ENCODE assay signal across 21 cellular contexts in the genomic region with DNA sequence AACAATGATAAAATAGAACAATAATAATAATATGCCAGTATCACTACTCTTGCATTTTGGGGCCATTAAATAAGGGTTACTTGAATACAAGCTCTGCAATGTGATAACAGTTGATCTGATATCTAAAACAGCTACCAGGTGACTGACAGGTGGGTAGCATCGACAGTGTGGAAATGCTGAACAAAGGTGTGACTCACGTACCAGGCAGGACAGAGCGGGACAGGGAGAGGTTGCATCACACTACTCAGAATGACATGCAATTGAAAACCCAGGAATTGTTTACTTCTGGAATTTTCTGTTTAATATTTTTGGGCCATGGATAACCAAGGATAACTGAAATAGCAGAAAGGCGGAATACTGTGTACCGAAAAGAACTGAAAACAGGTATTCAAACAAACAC. TPM values are rescaled to one million over a fixed set of nuclear protein-coding genes. Genes with fewer than 3 reads are reported as not detected.
A peak's percentile ranks its signal among the peaks of the same experiment; 100 is the strongest.
DNase-seq lines count a peak whose midpoint lies in the region; ATAC-seq, FAIRE-seq and TF ChIP-seq lines count a peak whose summit lies in the region.
"Had no signal": no experiment of that assay in that cellular context is flagged by ENCODE, and none has a peak within 500 bp of the region (broad histone marks: within the 10 kb centered on the region; RNA-seq: fewer than 3 reads in every experiment).

No MANE protein-coding gene starts in this region.

- H3K36me3 ChIP-seq in body of pancreas (replicated peaks in 1 of 2; ENCODE audit: insufficient read depth in 1 of 2, low read depth in 2 of 2) (no peaks in the 10 kb centered on the region), right lobe of liver (no peaks in the 10 kb centered on the region), colonic mucosa (no peaks in the 10 kb centered on the region), BE2C (no peaks in the 10 kb centered on the region)
- H3K36me3 ChIP-seq: MG63, Peyer's patch, SJSA1 had no signal

- H3K4me3 ChIP-seq in A549 (no peak overlapping the region), body of pancreas (no peak overlapping the region), right lobe of liver (no peak overlapping the region), colonic mucosa (no peak overlapping the region), BE2C (ENCODE audit: low read depth, low read length) (no peak overlapping the region)
- H3K4me3 ChIP-seq: MG63, Peyer's patch, SJSA1 had no signal

- intact Hi-C loops in body of pancreas (cut with DNase I) (no loop called here), right lobe of liver (cut with DNase I) (loop anchor here in 1 of 2 donors (5.0 kb wide), 1 partner anchor 93 kb away; no protein-coding TSS in a partner anchor), colonic mucosa (cut with DNase I) (no loop called here)

- CTCF ChIA-PET in A549 (lab: Yijun Ruan, JAX), result no interaction called here

- H3K27ac ChIP-seq in A549 (no peak overlapping the region; a peak in 1 of 6 replicates), body of pancreas (peak overlapping the region in 3 of 4 donors; percentile 0 to 54 (median 14)), right lobe of liver (no peak overlapping the region), colonic mucosa (no peak overlapping the region)
- H3K27ac ChIP-seq: Peyer's patch, SJSA1 had no signal

- 48% methylated on average over 5 of the region's 5 CpGs for WGBS in A549 (ENCODE audit: missing lambda C conversion rate)
- WGBS in body of pancreas, 2 donors, result 57 to 58% methylated on average over 5 of the region's 5 CpGs
- WGBS in right lobe of liver (ENCODE audit: insufficient coverage, low coverage, low lambda C conversion rate, missing lambda C conversion rate), result 35% methylated on average over 5 of the region's 5 CpGs

- ATAC-seq in A549, result no peak; a peak in 1 of 6 replicates
- ATAC-seq in body of pancreas, result peak; percentile 52
- ATAC-seq in right lobe of liver, result peak in 3 of 4 donors; percentile 42 to 91 (median 52)
- no peak for ATAC-seq in GM19463 (IDR thresholded peaks at IDR 0.05; ENCODE audit: unreplicated experiment)
- ATAC-seq: Right ventricle myocardium inferior had no signal

- TF ChIP-seq POLR2A in A549 (IDR thresholded peaks at IDR 0.05; ENCODE audit: low read length) (no peak), body of pancreas (IDR thresholded peaks at IDR 0.05) (no peak), right lobe of liver (IDR thresholded peaks at IDR 0.05) (no peak)

- TF ChIP-seq RAD21 in A549 (conservative IDR thresholded peaks at IDR 0.05 in 1 of 2, IDR thresholded peaks at IDR 0.05 in 1 of 2), result no peak

- TF ChIP-seq CTCF in A549 (IDR thresholded peaks at IDR 0.05), result no peak
- TF ChIP-seq CTCF in body of pancreas (IDR thresholded peaks at IDR 0.05), result no peak
- no peak for TF ChIP-seq CTCF in right lobe of liver (IDR thresholded peaks at IDR 0.05)
- no peak for TF ChIP-seq CTCF in colonic mucosa (IDR thresholded peaks at IDR 0.05)
- no peak for TF ChIP-seq CTCF in BE2C (IDR thresholded peaks at IDR 0.05; ENCODE audit: low read depth, low read length)

- H3K27me3 ChIP-seq in body of pancreas, result no peaks in the 10 kb centered on the region
- H3K27me3 ChIP-seq in right lobe of liver, result no peaks in the 10 kb centered on the region
- H3K27me3 ChIP-seq in colonic mucosa, result no peaks in the 10 kb centered on the region
- no peaks in the 10 kb centered on the region; the same call in 1 of the 2 replicates for H3K27me3 ChIP-seq in BE2C
- H3K27me3 ChIP-seq: MG63, Peyer's patch had no signal

- no peak overlapping the region for H3K9ac ChIP-seq in colonic mucosa (ENCODE audit: low read depth in 2 of 2, low read length in 2 of 2)

- H3K4me1 ChIP-seq in A549 (peaks cover 7% of the 10 kb centered on the region; the same call in 1 of the 3 replicates), body of pancreas (peaks cover 7% of the 10 kb centered on the region), right lobe of liver (no peaks in the 10 kb centered on the region), colonic mucosa (no peaks in the 10 kb centered on the region), BE2C (no peaks in the 10 kb centered on the region)
- H3K4me1 ChIP-seq: Peyer's patch, SJSA1 had no signal

- DNase-seq in A549 (ENCODE audit: low read depth in 1 of 2, low spot score in 1 of 2) (no peak), HTR-8/SVneo (ENCODE audit: insufficient read length, low spot score) (no peak), body of pancreas (peak in 1 of 4 donors; percentile 32), right lobe of liver (peak in 1 of 3 donors; percentile 23), colonic mucosa (no peak), BE2C (no peak)
- DNase-seq: DMS79, H7, HFFc6, Kasumi-1, MG63, NCI-H1417, NCI-H187, NCI-H510A, Peyer's patch had no signal

- peak overlapping the region; percentile 10; the same call in 1 of the 3 replicates for H3K4me2 ChIP-seq in A549

- TF ChIP-seq EP300 in A549 (IDR thresholded peaks at IDR 0.05), result no peak

- no peak for FAIRE-seq in A549 (lab: Jason Lieb, UNC)
- FAIRE-seq in HTR-8/SVneo (lab: Jason Lieb, UNC), result peak; percentile 26
- FAIRE-seq: D721Med had no signal

- POLR2A ChIA-PET in A549 (lab: Yijun Ruan, JAX), result no interaction called here

- H3K9me3 ChIP-seq in A549 (no peaks in the 10 kb centered on the region), body of pancreas (no peaks in the 10 kb centered on the region), right lobe of liver (no peaks in the 10 kb centered on the region), colonic mucosa (no peaks in the 10 kb centered on the region), BE2C (no peaks in the 10 kb centered on the region)
- H3K9me3 ChIP-seq: MG63, Peyer's patch, SJSA1 had no signal

TF ChIP-seq in A549, 52 proteins besides CTCF, POLR2A, EP300 and RAD21:
- TF ChIP-seq ZFP36 (IDR thresholded peaks at IDR 0.05; ENCODE audit: borderline replicate concordance, partially characterized antibody), result no peak
- TF ChIP-seq RFX5 (IDR thresholded peaks at IDR 0.05), result no peak
- TF ChIP-seq, protein P1, sequence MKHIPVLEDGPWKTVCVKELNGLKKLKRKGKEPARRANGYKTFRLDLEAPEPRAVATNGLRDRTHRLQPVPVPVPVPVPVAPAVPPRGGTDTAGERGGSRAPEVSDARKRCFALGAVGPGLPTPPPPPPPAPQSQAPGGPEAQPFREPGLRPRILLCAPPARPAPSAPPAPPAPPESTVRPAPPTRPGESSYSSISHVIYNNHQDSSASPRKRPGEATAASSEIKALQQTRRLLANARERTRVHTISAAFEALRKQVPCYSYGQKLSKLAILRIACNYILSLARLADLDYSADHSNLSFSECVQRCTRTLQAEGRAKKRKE (CRISPR knock-in tag; IDR thresholded peaks at IDR 0.05; ENCODE audit: low read depth), result no peak
- no peak for TF ChIP-seq EHMT2 (IDR thresholded peaks at IDR 0.05; ENCODE audit: low read depth)
- no peak for TF ChIP-seq BHLHE40 (IDR thresholded peaks at IDR 0.05; ENCODE audit: low read depth, low read length)
- TF ChIP-seq RNF2 (IDR thresholded peaks at IDR 0.05; ENCODE audit: borderline replicate concordance, low read depth), result no peak
- no peak for TF ChIP-seq HDAC2 (IDR thresholded peaks at IDR 0.05)
- TF ChIP-seq POLR2AphosphoS2 (conservative IDR thresholded peaks at IDR 0.05; ENCODE audit: low read length), result no peak
- no peak for TF ChIP-seq JUN (IDR thresholded peaks at IDR 0.05)
- no peak for TF ChIP-seq EHF (CRISPR knock-in tag; IDR thresholded peaks at IDR 0.05)
- TF ChIP-seq FOXS1 (CRISPR knock-in tag; IDR thresholded peaks at IDR 0.05), result no peak

RNA-seq across cellular contexts. Expression of a gene that starts 15.8 kb away (rescaled TPM):
- polyA plus RNA-seq in A549 (2011; rRNA removed) (3.9 and 4.4 TPM in 2 replicates), A549 (2017; fragmentation: RNase III; extraction: RNeasy Plus Mini Kit Qiagen cat#74134 plus additional on column Dnase treatment) (2.0 to 2.4 TPM (median 2.3 TPM) in 3 replicates)
- polyA plus RNA-seq in A549 (2012; cell fraction: cytosol; rRNA removed), result 0.67 and 0.96 TPM in 2 replicates
- polyA plus RNA-seq in A549 (2012; cell fraction: nucleus; rRNA removed), result 0.78 and 1.7 TPM in 2 replicates
- 7.1 and 9.2 TPM in 2 replicates for polyA minus RNA-seq in A549 (2011; rRNA and poly(A)+ RNA removed)
- total RNA-seq in body of pancreas (1 to 10 TPM; 3.6 to 5.9 TPM), right lobe of liver (1 to 10 TPM; 2.5 to 3.7 (median 2.6) TPM), colonic mucosa (1 to 10 TPM; 3.5 to 4.1 TPM)
- polyA plus RNA-seq in BE2C (2012; ENCODE audit: insufficient read depth, insufficient read length, low read depth), result 3.4 TPM

RNA-seq across cellular contexts. Expression of a gene that starts 21.3 kb away (rescaled TPM):
- polyA plus RNA-seq in A549 (2011; rRNA removed) (0.08 and 0.12 TPM in 2 replicates), A549 (2017; fragmentation: RNase III; extraction: RNeasy Plus Mini Kit Qiagen cat#74134 plus additional on column Dnase treatment) (0.04 to 0.10 TPM (median 0.05 TPM) in 3 replicates)
- polyA plus RNA-seq in A549 (2012; cell fraction: cytosol; rRNA removed), result 0.03 and 0.05 TPM in 2 replicates
- 0.05 and 0.10 TPM in 2 replicates for polyA plus RNA-seq in A549 (2012; cell fraction: nucleus; rRNA removed)
- not detected in 2 replicates for polyA minus RNA-seq in A549 (2011; rRNA and poly(A)+ RNA removed)
- total RNA-seq in body of pancreas (10 to 100 TPM; 21.8 to 23.4 TPM), right lobe of liver (1 to 10 TPM; 2.0 to 6.5 (median 3.1) TPM), colonic mucosa (under 1 TPM in 1 of 2 donors, not detected in 1; 0.44 TPM)
- not detected for polyA plus RNA-seq in BE2C (2012; ENCODE audit: insufficient read depth, insufficient read length, low read depth)
- total RNA-seq: HFFc6; Peyer's patch; Right ventricle myocardium inferior; SJSA1; T-helper 1 cell treated with Interleukin-12 subunit alpha and Interleukin-12 subunit beta and Interleukin-4 antibody, amounts not matched to agents 30 ng/mL and 1 ng/mL, for 36 hours had no signal
- polyA plus RNA-seq: CD14-positive monocyte had no signal

RNA-seq across cellular contexts. Expression of a gene that starts 42.9 kb away (rescaled TPM):
- polyA plus RNA-seq in A549 (2011; rRNA removed) (6.1 and 8.7 TPM in 2 replicates), A549 (2017; fragmentation: RNase III; extraction: RNeasy Plus Mini Kit Qiagen cat#74134 plus additional on column Dnase treatment) (6.2 to 7.7 TPM (median 7.1 TPM) in 3 replicates)
- polyA plus RNA-seq in A549 (2012; cell fraction: cytosol; rRNA removed), result 3.1 TPM in 2 replicates
- 3.4 and 4.9 TPM in 2 replicates for polyA plus RNA-seq in A549 (2012; cell fraction: nucleus; rRNA removed)
- polyA minus RNA-seq in A549 (2011; rRNA and poly(A)+ RNA removed), result 4.2 and 6.9 TPM in 2 replicates
- total RNA-seq in body of pancreas (1 to 10 TPM; 4.4 to 5.3 TPM), right lobe of liver (1 to 10 TPM; 3.1 to 4.8 (median 3.9) TPM), colonic mucosa (1 to 10 TPM; 5.8 to 6.4 TPM)
- 19.3 TPM for polyA plus RNA-seq in BE2C (2012; ENCODE audit: insufficient read depth, insufficient read length, low read depth)

Comparison
In these comparisons a context has a peak if more than half of its experiments do, and no peak if none do; other contexts are left out.
1. ATAC-seq: peak in body of pancreas (single experiment) and right lobe of liver (3 of 4); none in A549 (0 of 2) and GM19463 (single experiment).
2. H3K27ac ChIP-seq: peak in body of pancreas (3 of 4); none in A549 (0 of 2), right lobe of liver (0 of 3) and colonic mucosa (single experiment).